Comparison of ENCODE assay signal across 1 cellular context in the genomic region with DNA sequence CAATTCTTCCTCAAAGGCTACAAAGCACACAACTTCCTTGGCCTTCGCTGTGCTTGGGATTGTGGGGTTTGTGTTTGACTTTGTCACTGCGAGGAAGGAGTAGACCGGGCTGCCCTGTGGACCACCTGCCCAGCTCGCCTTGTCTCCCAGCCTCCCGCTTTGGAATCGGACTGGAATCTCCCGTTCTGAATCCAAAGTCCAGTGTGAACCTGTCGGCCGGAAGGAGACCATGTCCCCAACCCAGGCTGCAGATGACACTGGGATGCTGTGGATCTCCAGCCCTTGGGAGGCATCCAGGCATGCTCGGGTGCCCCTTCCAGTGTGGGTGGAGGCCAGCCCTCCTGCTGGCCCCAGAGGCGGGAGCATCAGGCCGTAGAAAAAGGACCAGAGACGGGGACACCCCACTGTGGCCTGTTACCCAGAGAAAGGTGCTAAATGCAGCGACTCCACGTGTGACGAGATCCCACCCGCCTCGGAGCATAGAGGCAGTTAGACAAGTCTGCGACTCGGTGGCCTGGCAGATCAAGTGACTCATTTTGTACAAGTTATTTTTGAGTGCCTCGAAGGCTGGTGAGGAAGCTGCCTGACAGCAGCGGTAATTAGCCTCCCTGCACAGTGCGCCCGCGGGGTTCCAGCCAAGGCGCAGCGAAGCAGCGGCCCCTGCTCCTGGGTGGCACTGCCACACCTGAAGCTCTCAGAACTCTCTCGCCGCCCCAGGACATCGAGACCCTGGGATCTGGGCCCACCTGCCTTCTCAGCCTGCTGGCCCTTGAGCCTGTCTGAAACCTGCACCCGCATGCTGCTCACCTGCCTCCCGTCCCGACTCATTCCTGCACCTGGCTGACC.
TF ChIP-seq lines count a peak whose summit lies in the region.

No MANE protein-coding gene starts in this region.

TF ChIP-seq in HepG2, 621 proteins besides CTCF, POLR2A, EP300 and RAD21 (continued from another document and continues in another):
- TF ChIP-seq, protein P1, sequence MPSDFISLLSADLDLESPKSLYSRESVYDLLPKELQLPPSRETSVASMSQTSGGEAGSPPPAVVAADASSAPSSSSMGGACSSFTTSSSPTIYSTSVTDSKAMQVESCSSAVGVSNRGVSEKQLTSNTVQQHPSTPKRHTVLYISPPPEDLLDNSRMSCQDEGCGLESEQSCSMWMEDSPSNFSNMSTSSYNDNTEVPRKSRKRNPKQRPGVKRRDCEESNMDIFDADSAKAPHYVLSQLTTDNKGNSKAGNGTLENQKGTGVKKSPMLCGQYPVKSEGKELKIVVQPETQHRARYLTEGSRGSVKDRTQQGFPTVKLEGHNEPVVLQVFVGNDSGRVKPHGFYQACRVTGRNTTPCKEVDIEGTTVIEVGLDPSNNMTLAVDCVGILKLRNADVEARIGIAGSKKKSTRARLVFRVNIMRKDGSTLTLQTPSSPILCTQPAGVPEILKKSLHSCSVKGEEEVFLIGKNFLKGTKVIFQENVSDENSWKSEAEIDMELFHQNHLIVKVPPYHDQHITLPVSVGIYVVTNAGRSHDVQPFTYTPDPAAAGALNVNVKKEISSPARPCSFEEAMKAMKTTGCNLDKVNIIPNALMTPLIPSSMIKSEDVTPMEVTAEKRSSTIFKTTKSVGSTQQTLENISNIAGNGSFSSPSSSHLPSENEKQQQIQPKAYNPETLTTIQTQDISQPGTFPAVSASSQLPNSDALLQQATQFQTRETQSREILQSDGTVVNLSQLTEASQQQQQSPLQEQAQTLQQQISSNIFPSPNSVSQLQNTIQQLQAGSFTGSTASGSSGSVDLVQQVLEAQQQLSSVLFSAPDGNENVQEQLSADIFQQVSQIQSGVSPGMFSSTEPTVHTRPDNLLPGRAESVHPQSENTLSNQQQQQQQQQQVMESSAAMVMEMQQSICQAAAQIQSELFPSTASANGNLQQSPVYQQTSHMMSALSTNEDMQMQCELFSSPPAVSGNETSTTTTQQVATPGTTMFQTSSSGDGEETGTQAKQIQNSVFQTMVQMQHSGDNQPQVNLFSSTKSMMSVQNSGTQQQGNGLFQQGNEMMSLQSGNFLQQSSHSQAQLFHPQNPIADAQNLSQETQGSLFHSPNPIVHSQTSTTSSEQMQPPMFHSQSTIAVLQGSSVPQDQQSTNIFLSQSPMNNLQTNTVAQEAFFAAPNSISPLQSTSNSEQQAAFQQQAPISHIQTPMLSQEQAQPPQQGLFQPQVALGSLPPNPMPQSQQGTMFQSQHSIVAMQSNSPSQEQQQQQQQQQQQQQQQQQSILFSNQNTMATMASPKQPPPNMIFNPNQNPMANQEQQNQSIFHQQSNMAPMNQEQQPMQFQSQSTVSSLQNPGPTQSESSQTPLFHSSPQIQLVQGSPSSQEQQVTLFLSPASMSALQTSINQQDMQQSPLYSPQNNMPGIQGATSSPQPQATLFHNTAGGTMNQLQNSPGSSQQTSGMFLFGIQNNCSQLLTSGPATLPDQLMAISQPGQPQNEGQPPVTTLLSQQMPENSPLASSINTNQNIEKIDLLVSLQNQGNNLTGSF (CRISPR knock-in tag; IDR thresholded peaks at IDR 0.05) = no peak
- TF ChIP-seq MAFF (IDR thresholded peaks at IDR 0.05; ENCODE audit: low read depth, low read length) (no peak), KDM6A (CRISPR knock-in tag; IDR thresholded peaks at IDR 0.05; ENCODE audit: low read depth) (peak; percentile 48; the same call in 1 of the 2 replicates), ZNF563 (CRISPR knock-in tag; IDR thresholded peaks at IDR 0.05) (peak; percentile 68; the same call in 1 of the 2 replicates), POLR2AphosphoS2 (IDR thresholded peaks at IDR 0.05; ENCODE audit: low read depth, low read length) (no peak), ZNF432 (CRISPR knock-in tag; IDR thresholded peaks at IDR 0.05; ENCODE audit: borderline replicate concordance) (no peak), MED8 (CRISPR knock-in tag; IDR thresholded peaks at IDR 0.05; ENCODE audit: insufficient replicate concordance) (peak; percentile 47), CEBPG (CRISPR knock-in tag; IDR thresholded peaks at IDR 0.05) (no peak), SALL1 (CRISPR knock-in tag; IDR thresholded peaks at IDR 0.05) (peak; percentile 78), ZNF720 (CRISPR knock-in tag; IDR thresholded peaks at IDR 0.05) (no peak), ZNF576 (CRISPR knock-in tag; IDR thresholded peaks at IDR 0.05) (no peak), FOXO1 (CRISPR knock-in tag; IDR thresholded peaks at IDR 0.05) (no peak), NFATC3 (CRISPR knock-in tag; IDR thresholded peaks at IDR 0.05) (no peak), SIX4 (CRISPR knock-in tag; IDR thresholded peaks at IDR 0.05) (0 out of 2 replicates have a peak, but pooled peaks have one; percentile 17), GABPB1 (CRISPR knock-in tag; IDR thresholded peaks at IDR 0.05) (peak; percentile 74), THRA (CRISPR knock-in tag; IDR thresholded peaks at IDR 0.05; ENCODE audit: borderline replicate concordance) (peak; percentile 43; the same call in 1 of the 2 replicates), KAT7 (CRISPR knock-in tag; IDR thresholded peaks at IDR 0.05; ENCODE audit: borderline replicate concordance) (no peak), ZBTB7A (CRISPR knock-in tag; IDR thresholded peaks at IDR 0.05) (peak; percentile 67; the same call in 1 of the 2 replicates), NFKB2 (CRISPR knock-in tag; IDR thresholded peaks at IDR 0.05; ENCODE audit: borderline replicate concordance) (peak; percentile 70; the same call in 1 of the 2 replicates), ZC3H13 (CRISPR knock-in tag; IDR thresholded peaks at IDR 0.05) (no peak), ZNF574 (CRISPR knock-in tag; IDR thresholded peaks at IDR 0.05) (peak; percentile 48; the same call in 1 of the 2 replicates), TCF12 (IDR thresholded peaks at IDR 0.05) (no peak), TCF12 (CRISPR knock-in tag; IDR thresholded peaks at IDR 0.05) (no peak), ZFP62 (CRISPR knock-in tag; IDR thresholded peaks at IDR 0.05) (no peak), ZFP91 (CRISPR knock-in tag; IDR thresholded peaks at IDR 0.05; ENCODE audit: borderline replicate concordance) (peak; percentile 68; the same call in 1 of the 2 replicates), POGZ (CRISPR knock-in tag; IDR thresholded peaks at IDR 0.05) (peak; percentile 58; the same call in 1 of the 2 replicates), ZNF543 (CRISPR knock-in tag; IDR thresholded peaks at IDR 0.05) (no peak), ZNF263 (CRISPR knock-in tag; IDR thresholded peaks at IDR 0.05) (peak; percentile 52), ZNF101 (CRISPR knock-in tag; IDR thresholded peaks at IDR 0.05; ENCODE audit: borderline replicate concordance, low read depth) (no peak), ZFP37 (CRISPR knock-in tag; IDR thresholded peaks at IDR 0.05; ENCODE audit: borderline replicate concordance) (peak; percentile 42; the same call in 1 of the 2 replicates)
- TF ChIP-seq, protein P2, sequence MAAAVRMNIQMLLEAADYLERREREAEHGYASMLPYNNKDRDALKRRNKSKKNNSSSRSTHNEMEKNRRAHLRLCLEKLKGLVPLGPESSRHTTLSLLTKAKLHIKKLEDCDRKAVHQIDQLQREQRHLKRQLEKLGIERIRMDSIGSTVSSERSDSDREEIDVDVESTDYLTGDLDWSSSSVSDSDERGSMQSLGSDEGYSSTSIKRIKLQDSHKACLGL (CRISPR knock-in tag; IDR thresholded peaks at IDR 0.05) = 0 out of 2 replicates have a peak, but pooled peaks have one; percentile 36
- TF ChIP-seq, protein P3, sequence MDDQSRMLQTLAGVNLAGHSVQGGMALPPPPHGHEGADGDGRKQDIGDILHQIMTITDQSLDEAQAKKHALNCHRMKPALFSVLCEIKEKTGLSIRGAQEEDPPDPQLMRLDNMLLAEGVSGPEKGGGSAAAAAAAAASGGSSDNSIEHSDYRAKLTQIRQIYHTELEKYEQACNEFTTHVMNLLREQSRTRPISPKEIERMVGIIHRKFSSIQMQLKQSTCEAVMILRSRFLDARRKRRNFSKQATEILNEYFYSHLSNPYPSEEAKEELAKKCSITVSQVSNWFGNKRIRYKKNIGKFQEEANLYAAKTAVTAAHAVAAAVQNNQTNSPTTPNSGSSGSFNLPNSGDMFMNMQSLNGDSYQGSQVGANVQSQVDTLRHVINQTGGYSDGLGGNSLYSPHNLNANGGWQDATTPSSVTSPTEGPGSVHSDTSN (CRISPR knock-in tag; IDR thresholded peaks at IDR 0.05; ENCODE audit: borderline replicate concordance) = no peak
- TF ChIP-seq, protein P4, sequence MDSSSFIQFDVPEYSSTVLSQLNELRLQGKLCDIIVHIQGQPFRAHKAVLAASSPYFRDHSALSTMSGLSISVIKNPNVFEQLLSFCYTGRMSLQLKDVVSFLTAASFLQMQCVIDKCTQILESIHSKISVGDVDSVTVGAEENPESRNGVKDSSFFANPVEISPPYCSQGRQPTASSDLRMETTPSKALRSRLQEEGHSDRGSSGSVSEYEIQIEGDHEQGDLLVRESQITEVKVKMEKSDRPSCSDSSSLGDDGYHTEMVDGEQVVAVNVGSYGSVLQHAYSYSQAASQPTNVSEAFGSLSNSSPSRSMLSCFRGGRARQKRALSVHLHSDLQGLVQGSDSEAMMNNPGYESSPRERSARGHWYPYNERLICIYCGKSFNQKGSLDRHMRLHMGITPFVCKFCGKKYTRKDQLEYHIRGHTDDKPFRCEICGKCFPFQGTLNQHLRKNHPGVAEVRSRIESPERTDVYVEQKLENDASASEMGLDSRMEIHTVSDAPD (CRISPR knock-in tag; IDR thresholded peaks at IDR 0.05) = no peak
- TF ChIP-seq, protein P5, sequence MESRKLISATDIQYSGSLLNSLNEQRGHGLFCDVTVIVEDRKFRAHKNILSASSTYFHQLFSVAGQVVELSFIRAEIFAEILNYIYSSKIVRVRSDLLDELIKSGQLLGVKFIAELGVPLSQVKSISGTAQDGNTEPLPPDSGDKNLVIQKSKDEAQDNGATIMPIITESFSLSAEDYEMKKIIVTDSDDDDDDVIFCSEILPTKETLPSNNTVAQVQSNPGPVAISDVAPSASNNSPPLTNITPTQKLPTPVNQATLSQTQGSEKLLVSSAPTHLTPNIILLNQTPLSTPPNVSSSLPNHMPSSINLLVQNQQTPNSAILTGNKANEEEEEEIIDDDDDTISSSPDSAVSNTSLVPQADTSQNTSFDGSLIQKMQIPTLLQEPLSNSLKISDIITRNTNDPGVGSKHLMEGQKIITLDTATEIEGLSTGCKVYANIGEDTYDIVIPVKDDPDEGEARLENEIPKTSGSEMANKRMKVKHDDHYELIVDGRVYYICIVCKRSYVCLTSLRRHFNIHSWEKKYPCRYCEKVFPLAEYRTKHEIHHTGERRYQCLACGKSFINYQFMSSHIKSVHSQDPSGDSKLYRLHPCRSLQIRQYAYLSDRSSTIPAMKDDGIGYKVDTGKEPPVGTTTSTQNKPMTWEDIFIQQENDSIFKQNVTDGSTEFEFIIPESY (CRISPR knock-in tag; IDR thresholded peaks at IDR 0.05) = peak; percentile 60; the same call in 1 of the 2 replicates
- TF ChIP-seq, protein P6, sequence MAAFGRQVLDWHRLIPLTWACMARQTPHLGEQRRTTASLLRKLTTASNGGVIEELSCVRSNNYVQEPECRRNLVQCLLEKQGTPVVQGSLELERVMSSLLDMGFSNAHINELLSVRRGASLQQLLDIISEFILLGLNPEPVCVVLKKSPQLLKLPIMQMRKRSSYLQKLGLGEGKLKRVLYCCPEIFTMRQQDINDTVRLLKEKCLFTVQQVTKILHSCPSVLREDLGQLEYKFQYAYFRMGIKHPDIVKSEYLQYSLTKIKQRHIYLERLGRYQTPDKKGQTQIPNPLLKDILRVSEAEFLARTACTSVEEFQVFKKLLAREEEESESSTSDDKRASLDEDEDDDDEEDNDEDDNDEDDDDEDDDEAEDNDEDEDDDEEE (CRISPR knock-in tag; IDR thresholded peaks at IDR 0.05) = peak; percentile 80; the same call in 1 of the 2 replicates
- TF ChIP-seq, protein P7, sequence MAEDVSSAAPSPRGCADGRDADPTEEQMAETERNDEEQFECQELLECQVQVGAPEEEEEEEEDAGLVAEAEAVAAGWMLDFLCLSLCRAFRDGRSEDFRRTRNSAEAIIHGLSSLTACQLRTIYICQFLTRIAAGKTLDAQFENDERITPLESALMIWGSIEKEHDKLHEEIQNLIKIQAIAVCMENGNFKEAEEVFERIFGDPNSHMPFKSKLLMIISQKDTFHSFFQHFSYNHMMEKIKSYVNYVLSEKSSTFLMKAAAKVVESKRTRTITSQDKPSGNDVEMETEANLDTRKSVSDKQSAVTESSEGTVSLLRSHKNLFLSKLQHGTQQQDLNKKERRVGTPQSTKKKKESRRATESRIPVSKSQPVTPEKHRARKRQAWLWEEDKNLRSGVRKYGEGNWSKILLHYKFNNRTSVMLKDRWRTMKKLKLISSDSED (CRISPR knock-in tag; IDR thresholded peaks at IDR 0.05) = no peak
